16 cellular contexts compared by ENCODE assay signal in the genomic region with DNA sequence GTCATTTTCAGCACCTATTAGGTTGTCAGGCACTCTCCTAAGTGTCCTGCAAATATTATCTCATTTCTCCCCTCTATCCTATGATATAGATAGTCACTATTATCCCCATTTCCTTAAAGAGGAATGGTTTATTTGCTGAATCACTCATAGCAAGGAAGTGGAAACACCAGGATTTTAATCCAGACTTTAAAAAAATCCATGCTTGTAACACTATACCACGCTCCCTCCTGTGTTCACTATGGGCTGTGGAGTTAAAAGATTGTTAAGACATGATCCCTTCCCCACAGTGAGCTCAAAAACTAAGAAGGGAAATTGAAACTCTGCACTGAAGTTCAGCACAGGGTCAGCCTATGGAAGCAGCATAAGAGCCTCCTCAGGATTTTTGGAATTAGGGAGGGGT.
"Had no signal": no experiment of that assay in that cellular context is flagged by ENCODE, and none has a peak within 500 bp of the region (broad histone marks: within the 10 kb centered on the region; RNA-seq: fewer than 3 reads in every experiment).

No MANE protein-coding gene starts in this region.

- H3K4me3 ChIP-seq: left ventricle myocardium inferior, psoas muscle, thoracic aorta had no signal

- ATAC-seq: activated CD8-positive, alpha-beta memory T cell treated with anti-CD3 and anti-CD28 coated beads, Interleukin-2, amount 10 ng/mL, durations not matched to agents 7 days and 5 days; natural killer cell treated with Interleukin-12 subunit alpha and Interleukin-12 subunit beta and Interleukin-15 and Interleukin-18, amount 100 ng/mL, for 72 hours; psoas muscle; sciatic nerve had no signal

- H3K27ac ChIP-seq: left ventricle myocardium inferior, psoas muscle, spleen, thoracic aorta had no signal

- H3K36me3 Mint-ChIP-seq: activated CD8-positive, alpha-beta memory T cell treated with anti-CD3 and anti-CD28 coated beads, Interleukin-2, amount 10 ng/mL, durations not matched to agents 7 days and 5 days; activated naive CD4-positive, alpha-beta T cell treated with anti-CD3 and anti-CD28 coated beads, Interleukin-2, amount 10 ng/mL, durations not matched to agents 7 days and 5 days had no signal

- H3K9me3 Mint-ChIP-seq: activated naive CD4-positive, alpha-beta T cell treated with anti-CD3 and anti-CD28 coated beads, Interleukin-2, amount 10 ng/mL, durations not matched to agents 7 days and 5 days; activated T-cell treated with anti-CD3 and anti-CD28 coated beads, Interleukin-2, amount 50 U/mL, for 24 hours; memory B cell; natural killer cell treated with Interleukin-12 subunit alpha and Interleukin-12 subunit beta and Interleukin-15 and Interleukin-18, amount 100 ng/mL, for 72 hours had no signal

- H3K27me3 Mint-ChIP-seq: activated CD8-positive, alpha-beta memory T cell treated with anti-CD3 and anti-CD28 coated beads, Interleukin-2, amount 10 ng/mL, durations not matched to agents 7 days and 5 days; activated naive CD4-positive, alpha-beta T cell treated with anti-CD3 and anti-CD28 coated beads, Interleukin-2, amount 10 ng/mL, durations not matched to agents 7 days and 5 days; activated T-cell treated with anti-CD3 and anti-CD28 coated beads, Interleukin-2, amount 50 U/mL, for 24 hours; memory B cell; natural killer cell treated with Interleukin-12 subunit alpha and Interleukin-12 subunit beta and Interleukin-15 and Interleukin-18, amount 100 ng/mL, for 72 hours had no signal

- FAIRE-seq: astrocyte, colon, kidney had no signal

- H3K4me3 Mint-ChIP-seq: activated CD8-positive, alpha-beta memory T cell treated with anti-CD3 and anti-CD28 coated beads, Interleukin-2, amount 10 ng/mL, durations not matched to agents 7 days and 5 days; activated naive CD4-positive, alpha-beta T cell treated with anti-CD3 and anti-CD28 coated beads, Interleukin-2, amount 10 ng/mL, durations not matched to agents 7 days and 5 days; activated T-cell treated with anti-CD3 and anti-CD28 coated beads, Interleukin-2, amount 50 U/mL, for 24 hours; memory B cell; natural killer cell treated with Interleukin-12 subunit alpha and Interleukin-12 subunit beta and Interleukin-15 and Interleukin-18, amount 100 ng/mL, for 72 hours had no signal

- DNase-seq: activated CD4-positive, alpha-beta T cell treated with anti-CD3 and anti-CD28 coated beads for 1 hour; activated CD4-positive, alpha-beta T cell treated with anti-CD3 and anti-CD28 coated beads, Interleukin-2, amount 50 U/mL, for 48 hours; activated CD8-positive, alpha-beta memory T cell treated with anti-CD3 and anti-CD28 coated beads, Interleukin-2, amount 10 ng/mL, durations not matched to agents 7 days and 5 days; activated naive CD4-positive, alpha-beta T cell treated with anti-CD3 and anti-CD28 coated beads, Interleukin-2, amount 10 ng/mL, durations not matched to agents 7 days and 5 days; activated T-cell treated with anti-CD3 and anti-CD28 coated beads, Interleukin-2, amount 50 U/mL, for 24 hours; hippocampal formation; kidney; left ventricle myocardium inferior; psoas muscle; spleen had no signal

- H3K27ac Mint-ChIP-seq: activated CD8-positive, alpha-beta memory T cell treated with anti-CD3 and anti-CD28 coated beads, Interleukin-2, amount 10 ng/mL, durations not matched to agents 7 days and 5 days; activated naive CD4-positive, alpha-beta T cell treated with anti-CD3 and anti-CD28 coated beads, Interleukin-2, amount 10 ng/mL, durations not matched to agents 7 days and 5 days; activated T-cell treated with anti-CD3 and anti-CD28 coated beads, Interleukin-2, amount 50 U/mL, for 24 hours; memory B cell; natural killer cell treated with Interleukin-12 subunit alpha and Interleukin-12 subunit beta and Interleukin-15 and Interleukin-18, amount 100 ng/mL, for 72 hours had no signal

- H3K9me3 ChIP-seq: left ventricle myocardium inferior, psoas muscle, spleen, thoracic aorta had no signal

- H3K4me1 ChIP-seq: psoas muscle, spleen had no signal

- H3K27me3 ChIP-seq: spleen had no signal
